In genomic region chr5:178282391-178282790, GRCh38 we compare ENCODE assay signal across 22 cellular contexts.
"Had no signal": no experiment of that assay in that cellular context is flagged by ENCODE, and none has a peak within 500 bp of the region (broad histone marks: within the 10 kb centered on the region; RNA-seq: fewer than 3 reads in every experiment).

No MANE protein-coding gene starts in this region.

- ATAC-seq: activated CD8-positive, alpha-beta T cell treated with anti-CD3 and anti-CD28 coated beads, Interleukin-2, amount 10 ng/mL, durations not matched to agents 7 days and 5 days; activated naive CD8-positive, alpha-beta T cell treated with anti-CD3 and anti-CD28 coated beads, Interleukin-2, amount 50 U/mL, for 24 hours; body of pancreas; foreskin keratinocyte; left lung; natural killer cell treated with Interleukin-12 subunit alpha and Interleukin-12 subunit beta and Interleukin-15 and Interleukin-18, amount 100 ng/mL, for 72 hours; right cardiac atrium had no signal

- H3K9me3 ChIP-seq: thyroid gland had no signal

- H3K27me3 ChIP-seq: body of pancreas, cardiac muscle cell, neutrophil, thyroid gland had no signal

- H3K27ac ChIP-seq: body of pancreas, cardiac muscle cell, foreskin keratinocyte, left lung, neutrophil, parathyroid adenoma, thyroid gland had no signal

- DNase-seq: activated CD4-positive, alpha-beta T cell treated with anti-CD3 and anti-CD28 coated beads, Interleukin-2, amount 10 ng/mL, durations not matched to agents 7 days and 5 days; activated CD4-positive, CD25-positive, alpha-beta regulatory T cell treated with anti-CD3 and anti-CD28 coated beads, Interleukin-2, amount 50 U/mL, for 72 hours; activated CD8-positive, alpha-beta T cell treated with anti-CD3 and anti-CD28 coated beads, Interleukin-2, amount 10 ng/mL, durations not matched to agents 7 days and 5 days; activated gamma-delta T cell; activated naive CD4-positive, alpha-beta T cell treated with anti-CD3 and anti-CD28 coated beads, Interleukin-2, amount 50 U/mL, for 16 hours; activated naive CD8-positive, alpha-beta T cell treated with anti-CD3 and anti-CD28 coated beads, Interleukin-2, amount 50 U/mL, for 24 hours; body of pancreas; effector memory CD4-positive, alpha-beta T cell; foreskin keratinocyte; immature natural killer cell; kidney glomerular epithelial cell; mammary epithelial cell; midbrain; right cardiac atrium; stimulated activated CD4-positive, alpha-beta T cell treated with anti-CD3 and anti-CD28 coated beads, Interleukin-1b, Interleukin-23, amount 100 ng/mL, for 48 hours; T-helper 2 cell had no signal

- H3K4me1 ChIP-seq: foreskin keratinocyte, parathyroid adenoma had no signal

- H3K9ac ChIP-seq: parathyroid adenoma had no signal

- H3K36me3 ChIP-seq: cardiac muscle cell, left lung, neutrophil, thyroid gland had no signal

- H3K4me3 ChIP-seq: body of pancreas, cardiac muscle cell, left lung, thyroid gland had no signal
